1 cellular context compared by ENCODE assay signal in genomic region chr3:9697892-9698291, GRCh38.
TF ChIP-seq lines count a peak whose summit lies in the region.

No MANE protein-coding gene starts in this region.

TF ChIP-seq in GM12878, 131 proteins besides CTCF, POLR2A, EP300 and RAD21:
- TF ChIP-seq RAD51 (IDR thresholded peaks at IDR 0.05): no peak
- no peak for TF ChIP-seq MLLT1 (IDR thresholded peaks at IDR 0.05)
- no peak for TF ChIP-seq TCF3 (IDR thresholded peaks at IDR 0.05; ENCODE audit: borderline replicate concordance, insufficient read depth, low read depth, low read length)
- no peak for TF ChIP-seq ZNF384 (IDR thresholded peaks at IDR 0.05; ENCODE audit: borderline replicate concordance, low read depth, low read length)
- TF ChIP-seq JUND (IDR thresholded peaks at IDR 0.05; ENCODE audit: low read depth, low read length): no peak
- TF ChIP-seq CREM (IDR thresholded peaks at IDR 0.05; ENCODE audit: low read depth): no peak
- TF ChIP-seq ZBED1 (IDR thresholded peaks at IDR 0.05; ENCODE audit: borderline replicate concordance): no peak
- TF ChIP-seq NFIC (IDR thresholded peaks at IDR 0.05; ENCODE audit: low read depth, low read length): no peak
- no peak for TF ChIP-seq ATF2 (IDR thresholded peaks at IDR 0.05; ENCODE audit: low read length)
- no peak for TF ChIP-seq ATF3 (IDR thresholded peaks at IDR 0.05; ENCODE audit: borderline replicate concordance, extremely low read depth, low read depth, low read length)
- TF ChIP-seq CUX1 (IDR thresholded peaks at IDR 0.05; ENCODE audit: insufficient replicate concordance, low read depth, low read length): no peak
- no peak for TF ChIP-seq MYC (IDR thresholded peaks at IDR 0.05; ENCODE audit: insufficient read depth, insufficient read length, insufficient replicate concordance, low read length, severe bottlenecking)
